ENCODE assay signal across 24 cellular contexts in the genomic region with DNA sequence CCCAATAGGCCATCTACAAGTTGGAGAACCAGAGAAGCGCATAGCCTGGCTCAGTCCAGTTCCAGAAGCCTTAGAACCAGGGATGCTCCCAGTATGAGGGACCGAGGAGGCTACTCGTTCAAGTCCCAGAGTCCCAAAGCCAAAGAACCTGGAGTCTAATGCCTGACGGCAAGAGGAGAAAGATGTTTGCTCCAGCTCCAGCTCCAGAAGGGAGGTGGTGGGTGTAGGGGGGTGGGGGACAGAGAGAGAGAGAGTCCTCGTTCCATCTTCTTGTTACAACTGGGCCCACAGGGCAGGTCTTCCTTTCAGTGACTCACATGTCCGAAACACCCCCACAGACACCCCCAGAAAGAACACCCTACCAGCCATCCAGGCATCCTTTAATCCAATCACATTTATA.
DNase-seq lines count a peak whose midpoint lies in the region; ATAC-seq and TF ChIP-seq lines count a peak whose summit lies in the region.
"Had no signal": no experiment of that assay in that cellular context is flagged by ENCODE, and none has a peak within 500 bp of the region (broad histone marks: within the 10 kb centered on the region; RNA-seq: fewer than 3 reads in every experiment).

No MANE protein-coding gene starts in this region.

- H3K9ac ChIP-seq in H9 (ENCODE audit: extremely low read depth, insufficient read length, low read length) (no peak overlapping the region), trophoblast cell (ENCODE audit: low read length) (peak overlapping the region; percentile 21)
- H3K9ac ChIP-seq: BLaER1 treated with 17β-estradiol and CSF1 and Interleukin-3, amounts not matched to agents 10 nM and 100 nM had no signal

- POLR2A ChIA-PET in PC-9 (lab: Charles Lee; ENCODE audit: unreplicated experiment), result no interaction called here

- no peak overlapping the region for H3K56ac ChIP-seq in H9 (ENCODE audit: insufficient read length, low read depth, low read length)

- H3K9me3 Mint-ChIP-seq in H9, result peaks cover 0 to 1% of the 10 kb centered on the region in 2 experiments; a peak in 1 of 5 replicates
- H3K9me3 Mint-ChIP-seq: CD4-positive, alpha-beta T cell had no signal

- no peak overlapping the region for H3K4me3 Mint-ChIP-seq in H9
- H3K4me3 Mint-ChIP-seq: CD14-positive monocyte; CD4-positive, alpha-beta T cell; CD8-positive, alpha-beta memory T cell had no signal

- no peaks in the 10 kb centered on the region for H3K4me1 Mint-ChIP-seq in H9
- H3K4me1 Mint-ChIP-seq: CD14-positive monocyte; CD8-positive, alpha-beta memory T cell had no signal

- H3K14ac ChIP-seq in H9 (ENCODE audit: insufficient read depth, low read length), result no peak overlapping the region
- no peak overlapping the region for H3K14ac ChIP-seq in trophoblast cell (ENCODE audit: low read length)

- intact Hi-C loops in esophagus muscularis mucosa (cut with DNase I), result no loop called here
- intact Hi-C loops in PC-9 (cut with micrococcal nuclease; ENCODE audit: unreplicated experiment), result no loop called here
- intact Hi-C loops in right lobe of liver (cut with DNase I), result no loop called here

- H3K4ac ChIP-seq in H9 (ENCODE audit: low read depth, low read length), result no peak overlapping the region
- no peak overlapping the region for H3K4ac ChIP-seq in trophoblast cell (ENCODE audit: low read depth, low read length)

- no peak overlapping the region for H3K4me3 ChIP-seq in esophagus muscularis mucosa
- H3K4me3 ChIP-seq in trophoblast cell (ENCODE audit: low read depth, low read length), result no peak overlapping the region
- no peak overlapping the region for H3K4me3 ChIP-seq in PC-9
- no peak overlapping the region for H3K4me3 ChIP-seq in right lobe of liver
- H3K4me3 ChIP-seq: A549; BLaER1 treated with 17β-estradiol and CSF1 and Interleukin-3, amounts not matched to agents 10 nM and 100 nM; GM12878 had no signal

- no peaks in the 10 kb centered on the region for H3K23me2 ChIP-seq in H9 (ENCODE audit: insufficient read length, low read depth, low read length, poor library complexity, severe bottlenecking)

- H2BK120ac ChIP-seq in H9 (ENCODE audit: low read depth, low read length, poor library complexity, severe bottlenecking) (no peak overlapping the region), trophoblast cell (ENCODE audit: insufficient read depth, low read length, poor library complexity) (no peak overlapping the region)

- H3K27me3 ChIP-seq in H9 (ENCODE audit: insufficient read depth, low read length), result no peaks in the 10 kb centered on the region; the same call in 1 of the 2 replicates
- H3K27me3 ChIP-seq in esophagus muscularis mucosa, result no peaks in the 10 kb centered on the region
- no peaks in the 10 kb centered on the region for H3K27me3 ChIP-seq in trophoblast cell (ENCODE audit: insufficient read depth, low read length)
- no peaks in the 10 kb centered on the region for H3K27me3 ChIP-seq in PC-9 (ENCODE audit: insufficient read depth, low read depth)
- no peaks in the 10 kb centered on the region for H3K27me3 ChIP-seq in right lobe of liver
- H3K27me3 ChIP-seq: BE2C; BLaER1 treated with 17β-estradiol and CSF1 and Interleukin-3, amounts not matched to agents 10 nM and 100 nM had no signal

- no TSS peak for BruUV-seq in PC-9 (replicated peaks; lab: Mats Ljungman, UMichigan)

- H3F3A ChIP-seq in PC-9 (ENCODE audit: insufficient read depth, low read depth), result 0 out of 2 replicates have a peak, but pooled peaks cover 2% of the 10 kb centered on the region

- H3K36me3 ChIP-seq in esophagus muscularis mucosa, result no peaks in the 10 kb centered on the region
- no peaks in the 10 kb centered on the region for H3K36me3 ChIP-seq in trophoblast cell (ENCODE audit: control insufficient read depth in 1 of 2, insufficient read depth in 2 of 2, low read length in 2 of 2)
- no peaks in the 10 kb centered on the region for H3K36me3 ChIP-seq in PC-9 (ENCODE audit: low read depth)
- no peaks in the 10 kb centered on the region for H3K36me3 ChIP-seq in right lobe of liver
- H3K36me3 ChIP-seq: BE2C; BLaER1 treated with 17β-estradiol and CSF1 and Interleukin-3, amounts not matched to agents 10 nM and 100 nM had no signal

- H3K23ac ChIP-seq in H9 (ENCODE audit: insufficient read length, low read depth, low read length) (no peak overlapping the region), trophoblast cell (ENCODE audit: low read length) (no peak overlapping the region)

- no peak for TF ChIP-seq CTCF in H9 (conservative IDR thresholded peaks at IDR 0.05)
- no peak for TF ChIP-seq CTCF in esophagus muscularis mucosa (IDR thresholded peaks at IDR 0.05)
- TF ChIP-seq CTCF in PC-9 (conservative IDR thresholded peaks at IDR 0.05), result no peak
- no peak for TF ChIP-seq CTCF in right lobe of liver (IDR thresholded peaks at IDR 0.05)

- H2AFZ ChIP-seq in H9 (ENCODE audit: low read length) (no peak overlapping the region), trophoblast cell (ENCODE audit: insufficient read depth, low read length, poor library complexity) (no peak overlapping the region), PC-9 (no peak overlapping the region)

- H3K27ac ChIP-seq in H9 (ENCODE audit: insufficient read length, low read depth, low read length), result no peak overlapping the region
- H3K27ac ChIP-seq in esophagus muscularis mucosa (replicated peaks in 1 of 4), result no peak overlapping the region
- H3K27ac ChIP-seq in trophoblast cell (ENCODE audit: low read depth, low read length), result no peak overlapping the region
- no peak overlapping the region for H3K27ac ChIP-seq in PC-9
- no peak overlapping the region for H3K27ac ChIP-seq in right lobe of liver
- H3K27ac ChIP-seq: A549; BLaER1 treated with 17β-estradiol and CSF1 and Interleukin-3, amounts not matched to agents 10 nM and 100 nM had no signal

- H3T11ph ChIP-seq in H9 (ENCODE audit: low read length), result no peak overlapping the region

- H3K9me3 ChIP-seq in H9 (ENCODE audit: control insufficient read depth, low read depth, low read length) (no peaks in the 10 kb centered on the region), esophagus muscularis mucosa (no peaks in the 10 kb centered on the region), trophoblast cell (ENCODE audit: insufficient read depth, low read depth, low read length) (no peaks in the 10 kb centered on the region), PC-9 (ENCODE audit: insufficient read depth, low read depth) (no peaks in the 10 kb centered on the region), right lobe of liver (no peaks in the 10 kb centered on the region)
- H3K9me3 ChIP-seq: A549; BE2C; BLaER1 treated with 17β-estradiol and CSF1 and Interleukin-3, amounts not matched to agents 10 nM and 100 nM had no signal

- no peak for ATAC-seq in right lobe of liver
- ATAC-seq in HG02798 (IDR thresholded peaks at IDR 0.05; ENCODE audit: poor library complexity, unreplicated experiment), result no peak
- ATAC-seq: A549, GM12878, HCT116 had no signal

- peak overlapping the region; percentile 35 for H2AK5ac ChIP-seq in H9 (ENCODE audit: insufficient read length, low read length)
- H2AK5ac ChIP-seq in trophoblast cell (ENCODE audit: low read length), result no peak overlapping the region

- no peak overlapping the region for H3K27ac Mint-ChIP-seq in H9
- H3K27ac Mint-ChIP-seq: CD4-positive, alpha-beta T cell; CD8-positive, alpha-beta memory T cell had no signal

- H3K18ac ChIP-seq in H9 (ENCODE audit: insufficient read length, low read depth, low read length), result no peak overlapping the region
- H3K18ac ChIP-seq in trophoblast cell (ENCODE audit: low read length), result no peak overlapping the region

- H4K20me1 ChIP-seq in H9 (ENCODE audit: control insufficient read depth, insufficient read depth, insufficient read length) (no peaks in the 10 kb centered on the region), PC-9 (ENCODE audit: insufficient read depth) (no peaks in the 10 kb centered on the region)
- H4K20me1 ChIP-seq: BLaER1 treated with 17β-estradiol and CSF1 and Interleukin-3, amounts not matched to agents 10 nM and 100 nM had no signal

- H2BK20ac ChIP-seq in H9 (ENCODE audit: low read depth, low read length, poor library complexity, severe bottlenecking), result no peak overlapping the region

- CTCF ChIA-PET in PC-9 (lab: Charles Lee), result no interaction called here

- no peak for TF ChIP-seq EP300 in esophagus muscularis mucosa (IDR thresholded peaks at IDR 0.05)

- H3K9me2 ChIP-seq in PC-9 (ENCODE audit: insufficient read depth), result no peaks in the 10 kb centered on the region

- H3K79me1 ChIP-seq in H9 (ENCODE audit: insufficient read depth, low read depth, low read length, poor library complexity, severe bottlenecking), result no peaks in the 10 kb centered on the region
- H3K79me1 ChIP-seq in trophoblast cell (ENCODE audit: low read length), result no peaks in the 10 kb centered on the region

- H3K4me2 ChIP-seq in H9 (ENCODE audit: insufficient read depth, insufficient read length, low read length), result no peak overlapping the region
- H3K4me2 ChIP-seq in trophoblast cell (ENCODE audit: low read length), result no peak overlapping the region
- H3K4me2 ChIP-seq in PC-9, result no peak overlapping the region
- H3K4me2 ChIP-seq: A549; BLaER1 treated with 17β-estradiol and CSF1 and Interleukin-3, amounts not matched to agents 10 nM and 100 nM had no signal

- H2BK5ac ChIP-seq in H9 (ENCODE audit: insufficient read length, low read length) (no peak overlapping the region), trophoblast cell (ENCODE audit: low read depth, low read length, poor library complexity) (no peak overlapping the region)

- H4K12ac ChIP-seq in trophoblast cell (ENCODE audit: low read depth, low read length), result no peak overlapping the region

- H4K8ac ChIP-seq in H9 (replicated peaks; ENCODE audit: insufficient read length, low read depth, low read length) (no peak overlapping the region), trophoblast cell (ENCODE audit: low read depth, low read length) (no peak overlapping the region)

- no peak overlapping the region for H2BK15ac ChIP-seq in H9 (ENCODE audit: low read depth, low read length)

- H2BK12ac ChIP-seq in H9 (ENCODE audit: insufficient read length, low read depth, low read length) (no peak overlapping the region), trophoblast cell (ENCODE audit: low read length) (no peak overlapping the region)

- H3K79me2 ChIP-seq in H9 (ENCODE audit: insufficient read depth, low read length), result no peaks in the 10 kb centered on the region; the same call in 1 of the 2 replicates
- H3K79me2 ChIP-seq in trophoblast cell (ENCODE audit: control insufficient read depth, insufficient read depth, low read length, poor library complexity), result no peaks in the 10 kb centered on the region
- no peaks in the 10 kb centered on the region for H3K79me2 ChIP-seq in PC-9 (ENCODE audit: low read depth)

- peaks cover 1% of the 10 kb centered on the region; the same call in 1 of the 2 replicates for H3K27me3 Mint-ChIP-seq in H9 (ENCODE audit: low read depth)

- H3K4me1 ChIP-seq in H9 (ENCODE audit: insufficient read depth, low read length) (no peaks in the 10 kb centered on the region), esophagus muscularis mucosa (no peaks in the 10 kb centered on the region), trophoblast cell (ENCODE audit: control insufficient read depth in 1 of 2, insufficient read depth in 2 of 2, low read length in 2 of 2) (no peaks in the 10 kb centered on the region), PC-9 (replicated peaks; ENCODE audit: insufficient read depth) (no peaks in the 10 kb centered on the region), right lobe of liver (no peaks in the 10 kb centered on the region)
- H3K4me1 ChIP-seq: A549; BLaER1 treated with 17β-estradiol and CSF1 and Interleukin-3, amounts not matched to agents 10 nM and 100 nM had no signal

- H3K36me3 Mint-ChIP-seq in H9 (ENCODE audit: insufficient read depth in 1 of 3, low read depth in 3 of 3), result no peaks in the 10 kb centered on the region; a peak in 1 of 7 replicates
- H3K36me3 Mint-ChIP-seq: CD14-positive monocyte had no signal

- no peak overlapping the region for H4K91ac ChIP-seq in H9 (ENCODE audit: insufficient read length, low read depth, low read length)
- H4K91ac ChIP-seq in trophoblast cell (ENCODE audit: low read depth, low read length), result no peak overlapping the region

- no peak overlapping the region for H4K5ac ChIP-seq in H9 (ENCODE audit: insufficient read length, low read depth, low read length)

- WGBS in H9 (ENCODE audit: extremely low coverage, insufficient read length, low lambda C conversion rate), result no CpG with 5 or more reads among the region's 6 CpGs
- WGBS in esophagus muscularis mucosa, result 89% methylated on average over 6 of the region's 6 CpGs
- no CpG with 5 or more reads among the region's 6 CpGs for WGBS in trophoblast cell (ENCODE audit: extremely low coverage, insufficient coverage, insufficient read length)
- 68% methylated on average over 5 of the region's 6 CpGs for WGBS in right lobe of liver (ENCODE audit: insufficient coverage, low coverage, low lambda C conversion rate, missing lambda C conversion rate)

- DNase-seq in H9 (no peak), esophagus muscularis mucosa (ENCODE audit: extremely low spot score) (peak; percentile 86), trophoblast cell (no peak), PC-9 (no peak), right lobe of liver (no peak), OCI-M1 (lab: John Stamatoyannopoulos, UW) (no peak)
- DNase-seq: 8988T; ACHN; AML-193; BE2C; CD4-positive, alpha-beta T cell; CD8-positive, alpha-beta memory T cell; DMS 273 treated with DMSO at 0.1 percent for 48 hours; DMS79; EL; GDM1; GOT3; H7 had no signal

- TF ChIP-seq POLR2A in esophagus muscularis mucosa (IDR thresholded peaks at IDR 0.05; ENCODE audit: low read depth) (no peak), right lobe of liver (IDR thresholded peaks at IDR 0.05) (no peak)
